ENCODE assay signal across 10 cellular contexts in genomic region chr13:35471466-35472307, GRCh38. TPM values are rescaled to one million over a fixed set of nuclear protein-coding genes. Genes with fewer than 3 reads are reported as not detected.
A peak's percentile ranks its signal among the peaks of the same experiment; 100 is the strongest.
DNase-seq lines count a peak whose midpoint lies in the region; ATAC-seq and TF ChIP-seq lines count a peak whose summit lies in the region.
"Had no signal": no experiment of that assay in that cellular context is flagged by ENCODE, and none has a peak within 500 bp of the region (broad histone marks: within the 10 kb centered on the region; RNA-seq: fewer than 3 reads in every experiment).

No MANE protein-coding gene starts in this region.

- TF ChIP-seq CTCF in astrocyte of the cerebellum (IDR thresholded peaks at IDR 0.05; ENCODE audit: low read depth, low read length, missing control alignments) (no peak), MM.1S (IDR thresholded peaks at IDR 0.05; ENCODE audit: low read length) (no peak)

- no peak overlapping the region for H2AFZ ChIP-seq in MM.1S (ENCODE audit: low read length)

- POLR2A ChIA-PET in activated CD4-positive, alpha-beta T cell treated with anti-CD3 and anti-CD28 coated beads, Interleukin-2, amount 10 ng/mL, durations not matched to agents 7 days and 5 days (lab: Charles Lee) = no interaction called here

- H3K27me3 Mint-ChIP-seq in activated CD4-positive, alpha-beta T cell treated with anti-CD3 and anti-CD28 coated beads, Interleukin-2, amount 10 ng/mL, durations not matched to agents 7 days and 5 days = peaks cover 73% of the 10 kb centered on the region
- peaks cover 35 to 42% (median 35%) of the 10 kb centered on the region in 3 donors for H3K27me3 Mint-ChIP-seq in immature natural killer cell (ENCODE audit: low read depth in 3 of 3)
- H3K27me3 Mint-ChIP-seq in stimulated activated naive B cell treated with anti-CD40 and anti-IgM and Interleukin-4, amounts not matched to agents 10 μg/mL and 1 μg/mL and 100 μg/mL, for 72 hours = peaks cover 50 to 61% of the 10 kb centered on the region in 2 donors

- no peaks in the 10 kb centered on the region for H3K9me3 ChIP-seq in MM.1S (replicated peaks; ENCODE audit: insufficient read depth, low read length)

- peaks cover 34% of the 10 kb centered on the region for H3K4me1 Mint-ChIP-seq in activated CD4-positive, alpha-beta T cell treated with anti-CD3 and anti-CD28 coated beads, Interleukin-2, amount 10 ng/mL, durations not matched to agents 7 days and 5 days
- H3K4me1 Mint-ChIP-seq in immature natural killer cell = peaks cover 26 to 46% of the 10 kb centered on the region in 2 donors
- H3K4me1 Mint-ChIP-seq in stimulated activated naive B cell treated with anti-CD40 and anti-IgM and Interleukin-4, amounts not matched to agents 10 μg/mL and 1 μg/mL and 100 μg/mL, for 72 hours = peaks cover 18 to 41% of the 10 kb centered on the region in 2 donors

- no peaks in the 10 kb centered on the region for H3K4me1 ChIP-seq in MM.1S (ENCODE audit: low read length)

- H3K9me2 ChIP-seq in MM.1S (replicated peaks; ENCODE audit: insufficient read depth, low read length) = no peaks in the 10 kb centered on the region

- H3K27ac ChIP-seq in MM.1S (ENCODE audit: low read length) = no peak overlapping the region

- ATAC-seq in stimulated activated naive B cell treated with anti-CD40 and anti-IgM and Interleukin-4, amounts not matched to agents 10 μg/mL and 1 μg/mL and 100 μg/mL, for 72 hours (replicated peaks) = no peak
- ATAC-seq in activated CD4-positive, CD25-positive, alpha-beta regulatory T cell treated with anti-CD3 and anti-CD28 coated beads, Interleukin-2, amount 50 U/mL, for 24 hours = no peak

- no peak overlapping the region for H3K9ac ChIP-seq in MM.1S (ENCODE audit: low read length)

- H3K36me3 Mint-ChIP-seq in activated CD4-positive, alpha-beta T cell treated with anti-CD3 and anti-CD28 coated beads, Interleukin-2, amount 10 ng/mL, durations not matched to agents 7 days and 5 days (ENCODE audit: low read depth) = peaks cover 4% of the 10 kb centered on the region
- no peaks in the 10 kb centered on the region for H3K36me3 Mint-ChIP-seq in immature natural killer cell
- H3K36me3 Mint-ChIP-seq in stimulated activated naive B cell treated with anti-CD40 and anti-IgM and Interleukin-4, amounts not matched to agents 10 μg/mL and 1 μg/mL and 100 μg/mL, for 72 hours = peaks cover 5 to 11% of the 10 kb centered on the region in 2 donors

- H3K4me2 ChIP-seq in MM.1S (ENCODE audit: low read depth, low read length) = no peak overlapping the region

- peaks cover 3% of the 10 kb centered on the region for H3K9me3 Mint-ChIP-seq in activated CD4-positive, alpha-beta T cell treated with anti-CD3 and anti-CD28 coated beads, Interleukin-2, amount 10 ng/mL, durations not matched to agents 7 days and 5 days
- peaks cover 4 to 24% (median 9%) of the 10 kb centered on the region in 6 donors for H3K9me3 Mint-ChIP-seq in immature natural killer cell
- peaks cover 0 to 2% of the 10 kb centered on the region in 2 donors for H3K9me3 Mint-ChIP-seq in stimulated activated naive B cell treated with anti-CD40 and anti-IgM and Interleukin-4, amounts not matched to agents 10 μg/mL and 1 μg/mL and 100 μg/mL, for 72 hours

- no peaks in the 10 kb centered on the region for H3K79me2 ChIP-seq in MM.1S (ENCODE audit: low read length)

- no peaks in the 10 kb centered on the region for H3K36me3 ChIP-seq in MM.1S (replicated peaks; ENCODE audit: insufficient read depth, low read length)

- H3K4me3 Mint-ChIP-seq in activated CD4-positive, alpha-beta T cell treated with anti-CD3 and anti-CD28 coated beads, Interleukin-2, amount 10 ng/mL, durations not matched to agents 7 days and 5 days = peak overlapping the region; percentile 7
- peak overlapping the region in 4 of 5 donors; percentile 30 to 72 (median 50) for H3K4me3 Mint-ChIP-seq in immature natural killer cell
- peak overlapping the region; percentile 74 to 78 for H3K4me3 Mint-ChIP-seq in stimulated activated naive B cell treated with anti-CD40 and anti-IgM and Interleukin-4, amounts not matched to agents 10 μg/mL and 1 μg/mL and 100 μg/mL, for 72 hours
- H3K4me3 Mint-ChIP-seq: memory B cell had no signal

- in situ Hi-C loops in astrocyte of the cerebellum (cut with HindIII; ENCODE audit: low sequenced_read_pairs) = no loop called here

- H4K20me1 ChIP-seq in MM.1S (ENCODE audit: insufficient read depth, low read length) = no peaks in the 10 kb centered on the region

- no peaks in the 10 kb centered on the region for H3F3A ChIP-seq in MM.1S (ENCODE audit: insufficient read depth, low read length)

- H3K27ac Mint-ChIP-seq in activated CD4-positive, alpha-beta T cell treated with anti-CD3 and anti-CD28 coated beads, Interleukin-2, amount 10 ng/mL, durations not matched to agents 7 days and 5 days = peak overlapping the region; percentile 5
- H3K27ac Mint-ChIP-seq in immature natural killer cell = no peak overlapping the region
- peak overlapping the region; percentile 51 for H3K27ac Mint-ChIP-seq in stimulated activated naive B cell treated with anti-CD40 and anti-IgM and Interleukin-4, amounts not matched to agents 10 μg/mL and 1 μg/mL and 100 μg/mL, for 72 hours
- H3K27ac Mint-ChIP-seq: memory B cell had no signal

- no peaks in the 10 kb centered on the region for H3K27me3 ChIP-seq in MM.1S (replicated peaks; ENCODE audit: insufficient read depth, low read length)

- no peak for DNase-seq in activated CD4-positive, alpha-beta T cell treated with anti-CD3 and anti-CD28 coated beads, Interleukin-2, amount 10 ng/mL, durations not matched to agents 7 days and 5 days
- no peak for DNase-seq in activated CD4-positive, alpha-beta T cell treated with anti-CD3 and anti-CD28 coated beads, Interleukin-2, amount 50 U/mL, for 4 hours
- DNase-seq in astrocyte of the cerebellum (ENCODE audit: low read depth) (no peak), immature natural killer cell (no peak), MM.1S (no peak), DMS 273 (lab: John Stamatoyannopoulos, UW; ENCODE audit: unreplicated experiment) (no peak)
- DNase-seq in stimulated activated naive B cell treated with anti-CD40 and anti-IgM and Interleukin-4, amounts not matched to agents 10 μg/mL and 1 μg/mL and 100 μg/mL, for 72 hours = no peak
- DNase-seq: activated CD4-positive, alpha-beta T cell treated with anti-CD3 and anti-CD28 coated beads for 48 hours had no signal

- CTCF ChIA-PET in activated CD4-positive, alpha-beta T cell treated with anti-CD3 and anti-CD28 coated beads, Interleukin-2, amount 10 ng/mL, durations not matched to agents 7 days and 5 days (lab: Charles Lee) = no interaction called here

- peak overlapping the region; percentile 28 for H3K4me3 ChIP-seq in astrocyte of the cerebellum (ENCODE audit: low read depth, low read length)
- no peak overlapping the region for H3K4me3 ChIP-seq in MM.1S (ENCODE audit: low read length)

RNA-seq across cellular contexts. Expression of gene MAB21L1, which starts 4.8 kb away (rescaled TPM):
- not detected for total RNA-seq in activated CD4-positive, alpha-beta T cell treated with anti-CD3 and anti-CD28 coated beads, Interleukin-2, amount 10 ng/mL, durations not matched to agents 7 days and 5 days
- polyA plus RNA-seq in immature natural killer cell = not detected

Comparison
In these comparisons a context has a peak if more than half of its experiments do, and no peak if none do; other contexts are left out.
1. H3K27ac Mint-ChIP-seq: peak in activated CD4-positive, alpha-beta T cell treated with anti-CD3 and anti-CD28 coated beads, Interleukin-2, amount 10 ng/mL, durations not matched to agents 7 days and 5 days (single experiment) and stimulated activated naive B cell treated with anti-CD40 and anti-IgM and Interleukin-4, amounts not matched to agents 10 μg/mL and 1 μg/mL and 100 μg/mL, for 72 hours (single experiment); none in immature natural killer cell (0 of 6).
2. H3K4me3 Mint-ChIP-seq: peak in every context shown above with its lines; median percentile 76 in stimulated activated naive B cell treated with anti-CD40 and anti-IgM and Interleukin-4, amounts not matched to agents 10 μg/mL and 1 μg/mL and 100 μg/mL, for 72 hours; 50 in immature natural killer cell; 7 in activated CD4-positive, alpha-beta T cell treated with anti-CD3 and anti-CD28 coated beads, Interleukin-2, amount 10 ng/mL, durations not matched to agents 7 days and 5 days.